Comparison of ENCODE assay signal across 16 cellular contexts in the genomic region with DNA sequence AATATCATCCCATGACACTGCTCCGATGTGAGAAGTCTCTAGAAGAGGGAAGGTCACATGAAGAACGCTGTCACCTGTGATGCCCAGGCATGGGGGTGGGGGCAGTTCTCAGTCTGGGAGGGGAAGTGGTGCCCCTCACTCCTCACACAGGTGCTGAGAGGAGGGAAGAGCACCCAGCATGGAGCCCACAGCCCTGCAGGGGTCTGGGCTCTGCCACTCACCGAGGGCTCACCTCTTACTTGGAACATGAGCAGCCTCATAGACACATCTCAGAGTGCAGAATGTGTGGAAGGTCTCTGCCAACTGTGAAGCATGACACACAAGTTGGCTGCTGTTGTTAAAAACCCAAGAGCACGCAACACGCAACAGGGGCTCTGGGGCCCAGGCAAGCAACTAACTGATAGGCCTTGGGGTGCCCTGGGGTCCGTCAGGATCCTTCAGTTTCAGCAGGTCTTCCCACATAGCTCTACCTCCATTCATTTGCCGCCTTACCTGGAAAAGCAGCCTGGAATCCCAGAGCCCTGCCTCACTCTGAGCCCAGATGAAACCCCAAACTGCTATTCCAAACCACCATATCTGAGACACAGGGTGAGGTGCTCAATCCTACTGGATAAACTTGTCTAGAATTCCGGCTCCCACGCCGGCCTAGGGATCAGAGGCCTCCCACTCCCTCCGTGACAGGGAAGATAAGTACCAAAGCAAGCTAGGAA. TPM values are rescaled to one million over a fixed set of nuclear protein-coding genes. Genes with fewer than 3 reads are reported as not detected.
"Had no signal": no experiment of that assay in that cellular context is flagged by ENCODE, and none has a peak within 500 bp of the region (broad histone marks: within the 10 kb centered on the region; RNA-seq: fewer than 3 reads in every experiment).

No MANE protein-coding gene starts in this region.

- H3K27me3 ChIP-seq: neutrophil, testis had no signal

- H3K4me1 ChIP-seq: gastroesophageal sphincter had no signal

- H3K36me3 ChIP-seq: gastroesophageal sphincter, neutrophil had no signal

- DNase-seq: activated CD4-positive, alpha-beta memory T cell treated with anti-CD3 and anti-CD28 coated beads for 36 hours; activated CD4-positive, alpha-beta T cell treated with anti-CD3 and anti-CD28 coated beads for 36 hours; activated naive CD8-positive, alpha-beta T cell treated with anti-CD3 and anti-CD28 coated beads, Interleukin-2, amount 10 ng/mL, durations not matched to agents 7 days and 5 days; activated T-cell treated with anti-CD3 and anti-CD28 coated beads, Interleukin-2, amount 50 U/mL, for 72 hours; right cardiac atrium; stimulated activated CD4-positive, alpha-beta T cell treated with anti-CD3 and anti-CD28 coated beads, Interleukin-4, amount 100 ng/mL, for 4 hours; stimulated activated CD8-positive, alpha-beta memory T cell treated with anti-CD3 and anti-CD28 coated beads, Interleukin-4, amount 100 ng/mL, for 48 hours; T-helper 17 cell; testis had no signal

- ATAC-seq: activated CD4-positive, alpha-beta T cell treated with anti-CD3 and anti-CD28 coated beads for 36 hours; activated T-cell treated with anti-CD3 and anti-CD28 coated beads, Interleukin-2, amount 50 U/mL, for 72 hours; gastroesophageal sphincter; T-helper 17 cell had no signal

- H3K27ac ChIP-seq: gastroesophageal sphincter, neutrophil, testis had no signal

- H3K9me3 ChIP-seq: gastroesophageal sphincter, neutrophil, testis had no signal

- H3K4me3 ChIP-seq: gastroesophageal sphincter, smooth muscle cell, testis had no signal

RNA-seq across cellular contexts. Expression of gene TMPRSS4, which starts 17.5 kb away (rescaled TPM):
- total RNA-seq: activated CD4-positive, alpha-beta memory T cell treated with anti-CD3 and anti-CD28 coated beads for 36 hours; activated CD4-positive, alpha-beta T cell treated with anti-CD3 and anti-CD28 coated beads for 36 hours; chondrocyte; dermis microvascular lymphatic vessel endothelial cell; lung microvascular endothelial cell; right cardiac atrium; T-helper 17 cell had no signal

RNA-seq across cellular contexts. Expression of gene SMIM35, which starts 27.4 kb away (rescaled TPM):
- total RNA-seq: chondrocyte, dermis microvascular lymphatic vessel endothelial cell, epithelial cell of proximal tubule, lung microvascular endothelial cell, right cardiac atrium, smooth muscle cell had no signal
